ENCODE assay signal across 13 cellular contexts in the genomic region with DNA sequence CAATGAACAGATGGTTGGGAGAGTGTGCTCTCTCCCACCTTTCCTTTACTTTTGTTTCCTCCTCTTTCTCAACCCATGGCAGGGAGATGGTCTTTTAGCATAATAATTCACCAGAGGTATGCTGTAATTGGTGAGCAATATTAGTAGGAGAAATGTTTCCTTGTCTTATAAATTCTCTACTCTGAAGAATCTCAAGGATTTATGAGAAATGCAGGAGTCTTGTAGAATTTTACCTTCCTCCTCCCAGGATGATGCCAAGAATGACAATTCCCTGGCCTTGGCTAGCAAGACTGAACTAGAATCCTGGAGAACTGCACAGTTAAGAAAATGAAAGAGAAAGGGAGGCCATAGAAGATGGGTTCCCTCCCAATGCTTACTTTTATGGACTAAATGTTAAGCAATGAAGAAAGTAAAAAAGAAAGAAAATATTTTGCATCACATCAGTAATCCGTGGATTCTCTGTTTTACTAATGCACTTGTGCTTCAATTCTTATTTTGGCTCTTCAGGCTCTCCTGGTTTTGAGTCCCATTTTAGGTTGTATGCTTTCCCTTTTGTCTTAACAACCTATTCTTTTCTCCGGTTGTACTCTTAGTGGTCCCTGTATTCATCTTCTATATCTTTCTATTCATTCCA.
DNase-seq lines count a peak whose midpoint lies in the region; ATAC-seq and TF ChIP-seq lines count a peak whose summit lies in the region.
"Had no signal": no experiment of that assay in that cellular context is flagged by ENCODE, and none has a peak within 500 bp of the region (broad histone marks: within the 10 kb centered on the region; RNA-seq: fewer than 3 reads in every experiment).

No MANE protein-coding gene starts in this region.

- no peaks in the 10 kb centered on the region for H4K20me1 ChIP-seq in osteoblast (ENCODE audit: insufficient read depth, low read length)

- H3K79me2 ChIP-seq in osteoblast (ENCODE audit: insufficient read depth, low read length), result no peaks in the 10 kb centered on the region

- in situ Hi-C loops in gastrocnemius medialis (cut with MboI; ENCODE audit: low sequenced_read_pairs in 4 of 4), result no loop called here

- no peak overlapping the region for H2AFZ ChIP-seq in osteoblast (ENCODE audit: low read length)

- H3K4me3 ChIP-seq in gastrocnemius medialis (no peak overlapping the region), osteoblast (ENCODE audit: insufficient read depth, low read length) (no peak overlapping the region)
- H3K4me3 ChIP-seq: spleen had no signal

- H3K4me2 ChIP-seq in osteoblast (ENCODE audit: insufficient read depth, low read length), result no peak overlapping the region

- H3K27me3 ChIP-seq in gastrocnemius medialis (no peaks in the 10 kb centered on the region), osteoblast (ENCODE audit: insufficient read depth, low read length) (no peaks in the 10 kb centered on the region)
- H3K27me3 ChIP-seq: spleen had no signal

- no peak overlapping the region for H3K27ac ChIP-seq in gastrocnemius medialis
- H3K27ac ChIP-seq in osteoblast (ENCODE audit: low read depth, low read length), result no peak overlapping the region
- H3K27ac ChIP-seq: spleen had no signal

- no peaks in the 10 kb centered on the region for H3K36me3 ChIP-seq in gastrocnemius medialis
- no peaks in the 10 kb centered on the region for H3K36me3 ChIP-seq in osteoblast (ENCODE audit: insufficient read depth, low read length)
- H3K36me3 ChIP-seq: spleen had no signal

- H3K4me1 ChIP-seq in gastrocnemius medialis (no peaks in the 10 kb centered on the region), osteoblast (ENCODE audit: insufficient read depth, low read length) (no peaks in the 10 kb centered on the region)
- H3K4me1 ChIP-seq: spleen had no signal

- DNase-seq in renal cortical epithelial cell (ENCODE audit: low read depth) (peak; percentile 71), gastrocnemius medialis (no peak), osteoblast (ENCODE audit: insufficient read length, low spot score, missing footprints) (no peak)
- no peak for DNase-seq in activated CD8-positive, alpha-beta memory T cell treated with anti-CD3 and anti-CD28 coated beads, Interleukin-2, amount 50 U/mL, for 48 hours
- DNase-seq: activated CD4-positive, CD25-positive, alpha-beta regulatory T cell; activated T-cell treated with anti-CD3 and anti-CD28 coated beads, Interleukin-2, amount 50 U/mL, for 72 hours; immature natural killer cell; nucleus accumbens; spleen; substantia nigra had no signal

- ATAC-seq in GM19035 (IDR thresholded peaks at IDR 0.05; ENCODE audit: unreplicated experiment), result peak; percentile 36
- peak; percentile 36 for ATAC-seq in HG02759 (IDR thresholded peaks at IDR 0.05; ENCODE audit: unreplicated experiment)
- ATAC-seq in HG03521 (IDR thresholded peaks at IDR 0.05; ENCODE audit: unreplicated experiment), result peak; percentile 19
- no peak for ATAC-seq in gastrocnemius medialis
- ATAC-seq: activated T-cell treated with anti-CD3 and anti-CD28 coated beads, Interleukin-2, amount 50 U/mL, for 72 hours had no signal

- TF ChIP-seq POLR2A in gastrocnemius medialis (IDR thresholded peaks at IDR 0.05), result no peak

- intact Hi-C loops in gastrocnemius medialis (cut with DNase I; ENCODE audit: low total_unique reads), result no loop called here

- H3K9me3 ChIP-seq in gastrocnemius medialis (no peaks in the 10 kb centered on the region), osteoblast (ENCODE audit: low read depth, low read length) (no peaks in the 10 kb centered on the region)

- TF ChIP-seq CTCF in gastrocnemius medialis (IDR thresholded peaks at IDR 0.05 in 4 of 5, conservative IDR thresholded peaks at IDR 0.05 in 1 of 5) (no peak), osteoblast (IDR thresholded peaks at IDR 0.05; ENCODE audit: extremely low read depth, low read depth, low read length) (no peak)

Comparison
In these comparisons a context has a peak if more than half of its experiments do, and no peak if none do; other contexts are left out.
1. ATAC-seq: peak in GM19035 (single experiment), HG02759 (single experiment) and HG03521 (single experiment); none in gastrocnemius medialis (0 of 2).